Comparison of ENCODE assay signal across 8 cellular contexts in genomic region chr19:8396563-8397203, GRCh38. TPM values are rescaled to one million over a fixed set of nuclear protein-coding genes. Genes with fewer than 3 reads are reported as not detected.
DNase-seq lines count a peak whose midpoint lies in the region; ATAC-seq, FAIRE-seq and TF ChIP-seq lines count a peak whose summit lies in the region.

No MANE protein-coding gene starts in this region.

- H3K36me3 ChIP-seq in bronchial epithelial cell (ENCODE audit: control insufficient read depth, insufficient read depth, low read length), result peaks cover 15% of the 10 kb centered on the region
- peaks cover 0 to 2% of the 10 kb centered on the region in 2 donors for H3K36me3 ChIP-seq in kidney (ENCODE audit: control insufficient read depth in 1 of 2, insufficient read depth in 2 of 2, low read length in 2 of 2)

- H3K27me3 ChIP-seq in bronchial epithelial cell (ENCODE audit: control insufficient read depth, insufficient read depth, low read length), result no peaks in the 10 kb centered on the region

- ATAC-seq in activated CD4-positive, CD25-positive, alpha-beta regulatory T cell treated with anti-CD3 and anti-CD28 coated beads, Interleukin-2, amount 50 U/mL, for 24 hours, result peak; percentile 60 to 79
- ATAC-seq in HG03139 (IDR thresholded peaks at IDR 0.05; ENCODE audit: unreplicated experiment), result no peak
- ATAC-seq in GM19023 (IDR thresholded peaks at IDR 0.05; ENCODE audit: unreplicated experiment), result no peak

- intact Hi-C loops in kidney (cut with DNase I), result no loop called here

- TF ChIP-seq CTCF in D721Med (IDR thresholded peaks at IDR 0.05; ENCODE audit: insufficient read depth, missing control alignments) (peak; percentile 43), bronchial epithelial cell (IDR thresholded peaks at IDR 0.05; ENCODE audit: insufficient read depth, low read length, severe bottlenecking) (peak; percentile 81), kidney (IDR thresholded peaks at IDR 0.05; ENCODE audit: borderline replicate concordance, extremely low read depth, insufficient read depth) (peak; percentile 53)

- peak overlapping the region in 1 of 2 donors; percentile 48 for H3K9ac ChIP-seq in kidney (ENCODE audit: low read length in 2 of 2)

- H3K4me1 ChIP-seq in kidney (ENCODE audit: control insufficient read depth in 1 of 2, insufficient read depth in 1 of 2, low read depth in 1 of 2, low read length in 2 of 2), result peaks cover 22 to 45% of the 10 kb centered on the region in 2 donors

- DNase-seq in D721Med (ENCODE audit: insufficient read length, low spot score), result no peak
- DNase-seq in LHCN-M2 (ENCODE audit: low read depth), result peak; percentile 48
- peak; percentile 38 for DNase-seq in bronchial epithelial cell (ENCODE audit: low read depth)
- DNase-seq in kidney, result no peak
- peak; percentile 20 to 59 (median 22) for DNase-seq in stimulated activated CD4-positive, alpha-beta T cell treated with anti-CD3 and anti-CD28 coated beads, TNF-alpha, amount 100 ng/mL, for 1 hour (ENCODE audit: low read depth in 3 of 3, low spot score in 1 of 3)

- peak overlapping the region; percentile 16 to 37 for H3K27ac ChIP-seq in kidney (ENCODE audit: low read depth in 2 of 2, low read length in 2 of 2)

- no peak overlapping the region for H3K4me3 ChIP-seq in bronchial epithelial cell (ENCODE audit: low read depth, low read length)
- no peak overlapping the region for H3K4me3 ChIP-seq in kidney (ENCODE audit: low read length in 2 of 2)

- FAIRE-seq in D721Med (lab: Jason Lieb, UNC) (no peak), bronchial epithelial cell (lab: Jason Lieb, UNC) (no peak), kidney (lab: Jason Lieb, UNC) (no peak)

- no peaks in the 10 kb centered on the region for H3K9me3 ChIP-seq in kidney (ENCODE audit: control insufficient read depth in 1 of 2, low read length in 2 of 2)

RNA-seq across cellular contexts. Expression of gene RAB11B, which starts 6.5 kb away (rescaled TPM):
- total RNA-seq in LHCN-M2 (2014; rRNA removed) (13.0 and 13.5 TPM in 2 replicates), bronchial epithelial cell (21.1 and 50.4 TPM in 2 replicates), kidney (146 TPM)
- 142 TPM for polyA plus RNA-seq in LHCN-M2 (2012)
- 148 TPM for polyA plus RNA-seq in kidney (ENCODE audit: insufficient read depth, low read depth, low replicate concordance)

RNA-seq across cellular contexts. Expression of gene MARCHF2, which starts 16.4 kb away (rescaled TPM):
- total RNA-seq in LHCN-M2 (2014; rRNA removed) (34.2 and 44.5 TPM in 2 replicates), bronchial epithelial cell (70.5 and 84.0 TPM in 2 replicates), kidney (48.4 TPM)
- 22.1 TPM for polyA plus RNA-seq in LHCN-M2 (2012)
- polyA plus RNA-seq in kidney (ENCODE audit: insufficient read depth, low read depth, low replicate concordance), result 46.5 TPM

RNA-seq across cellular contexts. Expression of gene ANGPTL4, which starts 32.7 kb away (rescaled TPM):
- 48.7 and 82.3 TPM in 2 replicates for total RNA-seq in LHCN-M2 (2014; rRNA removed)
- polyA plus RNA-seq in LHCN-M2 (2012), result 41.9 TPM
- 3.2 and 5.1 TPM in 2 replicates for total RNA-seq in bronchial epithelial cell
- 7.2 TPM for total RNA-seq in kidney
- polyA plus RNA-seq in kidney (ENCODE audit: insufficient read depth, low read depth, low replicate concordance), result 40.3 TPM

RNA-seq across cellular contexts. Expression of gene HNRNPM, which starts 48.1 kb away (rescaled TPM):
- total RNA-seq in LHCN-M2 (2014; rRNA removed) (91.8 and 118 TPM in 2 replicates), bronchial epithelial cell (53.4 and 62.0 TPM in 2 replicates), kidney (164 TPM)
- 204 TPM for polyA plus RNA-seq in LHCN-M2 (2012)
- 103 TPM for polyA plus RNA-seq in kidney (ENCODE audit: insufficient read depth, low read depth, low replicate concordance)

RNA-seq across cellular contexts. Expression of gene KANK3, which starts 53.6 kb away (rescaled TPM):
- total RNA-seq in LHCN-M2 (2014; rRNA removed) (0.11 and 1.2 TPM in 2 replicates), bronchial epithelial cell (0.64 and 2.4 TPM in 2 replicates), kidney (26.6 TPM)
- polyA plus RNA-seq in LHCN-M2 (2012), result 0.02 TPM
- 15.0 TPM for polyA plus RNA-seq in kidney (ENCODE audit: insufficient read depth, low read depth, low replicate concordance)

Comparison
In these comparisons a context has a peak if more than half of its experiments do, and no peak if none do; other contexts are left out.
1. DNase-seq: peak in LHCN-M2 (single experiment), bronchial epithelial cell (single experiment) and stimulated activated CD4-positive, alpha-beta T cell treated with anti-CD3 and anti-CD28 coated beads, TNF-alpha, amount 100 ng/mL, for 1 hour (3 of 3); none in D721Med (single experiment) and kidney (single experiment).
2. ATAC-seq: peak in activated CD4-positive, CD25-positive, alpha-beta regulatory T cell treated with anti-CD3 and anti-CD28 coated beads, Interleukin-2, amount 50 U/mL, for 24 hours (2 of 2); none in HG03139 (single experiment) and GM19023 (single experiment).
3. Peak in every context shown above with its lines, with median percentiles within 50 percentile points of each other: CTCF ChIP-seq.